1 cellular context compared by ENCODE assay signal in the genomic region with DNA sequence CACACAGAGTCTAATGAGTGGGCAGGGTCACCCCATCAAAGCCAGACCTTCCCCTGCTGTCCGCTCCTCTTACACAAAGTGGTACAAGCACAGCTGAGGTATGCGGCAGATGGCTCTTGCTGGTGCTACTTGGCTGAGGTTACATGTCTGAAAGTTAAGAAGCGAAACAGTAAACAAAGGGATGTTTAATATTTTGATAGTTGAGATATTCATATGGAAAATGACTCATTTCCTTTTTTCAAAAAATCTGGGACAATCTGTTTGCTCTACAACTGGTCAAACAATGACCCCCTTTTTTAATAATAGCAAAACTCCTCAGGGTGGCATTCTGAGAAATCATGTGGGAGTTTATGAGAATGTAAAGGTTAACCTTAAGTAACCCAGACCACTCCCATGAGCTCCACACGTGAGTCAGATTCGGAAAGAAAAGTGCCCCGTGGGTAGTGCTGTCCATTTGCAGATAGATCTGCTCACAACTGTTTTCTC.
TF ChIP-seq lines count a peak whose summit lies in the region.

No MANE protein-coding gene starts in this region.

TF ChIP-seq in GM12878, 131 proteins besides CTCF, POLR2A, EP300 and RAD21 (continued from another document):
- no peak for TF ChIP-seq MEF2B (IDR thresholded peaks at IDR 0.05; ENCODE audit: partially characterized antibody, poor library complexity, severe bottlenecking)
- no peak for TF ChIP-seq NFYA (IDR thresholded peaks at IDR 0.05; ENCODE audit: borderline replicate concordance, low read depth, low read length)
- TF ChIP-seq, protein P1, sequence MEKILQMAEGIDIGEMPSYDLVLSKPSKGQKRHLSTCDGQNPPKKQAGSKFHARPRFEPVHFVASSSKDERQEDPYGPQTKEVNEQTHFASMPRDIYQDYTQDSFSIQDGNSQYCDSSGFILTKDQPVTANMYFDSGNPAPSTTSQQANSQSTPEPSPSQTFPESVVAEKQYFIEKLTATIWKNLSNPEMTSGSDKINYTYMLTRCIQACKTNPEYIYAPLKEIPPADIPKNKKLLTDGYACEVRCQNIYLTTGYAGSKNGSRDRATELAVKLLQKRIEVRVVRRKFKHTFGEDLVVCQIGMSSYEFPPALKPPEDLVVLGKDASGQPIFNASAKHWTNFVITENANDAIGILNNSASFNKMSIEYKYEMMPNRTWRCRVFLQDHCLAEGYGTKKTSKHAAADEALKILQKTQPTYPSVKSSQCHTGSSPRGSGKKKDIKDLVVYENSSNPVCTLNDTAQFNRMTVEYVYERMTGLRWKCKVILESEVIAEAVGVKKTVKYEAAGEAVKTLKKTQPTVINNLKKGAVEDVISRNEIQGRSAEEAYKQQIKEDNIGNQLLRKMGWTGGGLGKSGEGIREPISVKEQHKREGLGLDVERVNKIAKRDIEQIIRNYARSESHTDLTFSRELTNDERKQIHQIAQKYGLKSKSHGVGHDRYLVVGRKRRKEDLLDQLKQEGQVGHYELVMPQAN (conservative IDR thresholded peaks at IDR 0.05) = no peak
- TF ChIP-seq, protein P2, sequence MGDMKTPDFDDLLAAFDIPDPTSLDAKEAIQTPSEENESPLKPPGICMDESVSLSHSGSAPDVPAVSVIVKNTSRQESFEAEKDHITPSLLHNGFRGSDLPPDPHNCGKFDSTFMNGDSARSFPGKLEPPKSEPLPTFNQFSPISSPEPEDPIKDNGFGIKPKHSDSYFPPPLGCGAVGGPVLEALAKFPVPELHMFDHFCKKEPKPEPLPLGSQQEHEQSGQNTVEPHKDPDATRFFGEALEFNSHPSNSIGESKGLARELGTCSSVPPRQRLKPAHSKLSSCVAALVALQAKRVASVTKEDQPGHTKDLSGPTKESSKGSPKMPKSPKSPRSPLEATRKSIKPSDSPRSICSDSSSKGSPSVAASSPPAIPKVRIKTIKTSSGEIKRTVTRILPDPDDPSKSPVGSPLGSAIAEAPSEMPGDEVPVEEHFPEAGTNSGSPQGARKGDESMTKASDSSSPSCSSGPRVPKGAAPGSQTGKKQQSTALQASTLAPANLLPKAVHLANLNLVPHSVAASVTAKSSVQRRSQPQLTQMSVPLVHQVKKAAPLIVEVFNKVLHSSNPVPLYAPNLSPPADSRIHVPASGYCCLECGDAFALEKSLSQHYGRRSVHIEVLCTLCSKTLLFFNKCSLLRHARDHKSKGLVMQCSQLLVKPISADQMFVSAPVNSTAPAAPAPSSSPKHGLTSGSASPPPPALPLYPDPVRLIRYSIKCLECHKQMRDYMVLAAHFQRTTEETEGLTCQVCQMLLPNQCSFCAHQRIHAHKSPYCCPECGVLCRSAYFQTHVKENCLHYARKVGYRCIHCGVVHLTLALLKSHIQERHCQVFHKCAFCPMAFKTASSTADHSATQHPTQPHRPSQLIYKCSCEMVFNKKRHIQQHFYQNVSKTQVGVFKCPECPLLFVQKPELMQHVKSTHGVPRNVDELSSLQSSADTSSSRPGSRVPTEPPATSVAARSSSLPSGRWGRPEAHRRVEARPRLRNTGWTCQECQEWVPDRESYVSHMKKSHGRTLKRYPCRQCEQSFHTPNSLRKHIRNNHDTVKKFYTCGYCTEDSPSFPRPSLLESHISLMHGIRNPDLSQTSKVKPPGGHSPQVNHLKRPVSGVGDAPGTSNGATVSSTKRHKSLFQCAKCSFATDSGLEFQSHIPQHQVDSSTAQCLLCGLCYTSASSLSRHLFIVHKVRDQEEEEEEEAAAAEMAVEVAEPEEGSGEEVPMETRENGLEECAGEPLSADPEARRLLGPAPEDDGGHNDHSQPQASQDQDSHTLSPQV (IDR thresholded peaks at IDR 0.05) = no peak
- no peak for TF ChIP-seq JUNB (IDR thresholded peaks at IDR 0.05)
- no peak for TF ChIP-seq CHD1 (IDR thresholded peaks at IDR 0.05; ENCODE audit: low read depth, low read length)
- TF ChIP-seq ESRRA (IDR thresholded peaks at IDR 0.05; ENCODE audit: low read length) = no peak
